ENCODE assay signal across 1 cellular context in the genomic region with DNA sequence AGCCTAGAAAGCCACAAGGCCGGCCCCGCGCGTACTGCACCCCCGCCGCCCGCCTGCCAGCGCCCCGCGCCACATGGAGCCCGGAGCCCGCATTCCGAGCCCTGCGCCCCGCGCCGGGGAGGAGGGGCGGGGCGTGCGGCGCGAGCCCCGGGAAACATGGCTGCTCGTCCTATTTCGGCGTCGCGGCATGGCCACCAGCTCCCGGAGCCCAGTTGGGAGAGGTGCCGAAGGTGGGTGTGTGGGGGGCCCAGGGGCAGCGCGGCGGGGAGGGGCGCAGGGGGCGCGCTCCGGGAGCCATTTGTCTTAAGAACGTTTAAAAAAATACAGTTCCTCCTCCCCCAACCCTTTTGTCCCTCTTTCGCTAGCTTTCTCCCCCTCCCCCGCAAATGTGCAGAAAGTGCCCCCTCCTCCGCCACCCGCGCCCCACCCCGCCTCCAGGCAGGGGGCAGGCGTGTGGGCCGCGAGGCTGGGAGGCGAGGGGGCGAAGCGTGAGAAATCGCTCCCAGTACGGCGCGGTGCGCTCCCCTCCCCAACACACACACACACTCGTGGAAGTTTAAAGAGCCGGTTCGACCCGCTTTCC.
A peak's percentile ranks its signal among the peaks of the same experiment; 100 is the strongest.
TF ChIP-seq lines count a peak whose summit lies in the region.

No MANE protein-coding gene starts in this region.

TF ChIP-seq in K562, 482 proteins besides CTCF, POLR2A, EP300 and RAD21 (continued from another document and continues in another):
- TF ChIP-seq, protein P1, sequence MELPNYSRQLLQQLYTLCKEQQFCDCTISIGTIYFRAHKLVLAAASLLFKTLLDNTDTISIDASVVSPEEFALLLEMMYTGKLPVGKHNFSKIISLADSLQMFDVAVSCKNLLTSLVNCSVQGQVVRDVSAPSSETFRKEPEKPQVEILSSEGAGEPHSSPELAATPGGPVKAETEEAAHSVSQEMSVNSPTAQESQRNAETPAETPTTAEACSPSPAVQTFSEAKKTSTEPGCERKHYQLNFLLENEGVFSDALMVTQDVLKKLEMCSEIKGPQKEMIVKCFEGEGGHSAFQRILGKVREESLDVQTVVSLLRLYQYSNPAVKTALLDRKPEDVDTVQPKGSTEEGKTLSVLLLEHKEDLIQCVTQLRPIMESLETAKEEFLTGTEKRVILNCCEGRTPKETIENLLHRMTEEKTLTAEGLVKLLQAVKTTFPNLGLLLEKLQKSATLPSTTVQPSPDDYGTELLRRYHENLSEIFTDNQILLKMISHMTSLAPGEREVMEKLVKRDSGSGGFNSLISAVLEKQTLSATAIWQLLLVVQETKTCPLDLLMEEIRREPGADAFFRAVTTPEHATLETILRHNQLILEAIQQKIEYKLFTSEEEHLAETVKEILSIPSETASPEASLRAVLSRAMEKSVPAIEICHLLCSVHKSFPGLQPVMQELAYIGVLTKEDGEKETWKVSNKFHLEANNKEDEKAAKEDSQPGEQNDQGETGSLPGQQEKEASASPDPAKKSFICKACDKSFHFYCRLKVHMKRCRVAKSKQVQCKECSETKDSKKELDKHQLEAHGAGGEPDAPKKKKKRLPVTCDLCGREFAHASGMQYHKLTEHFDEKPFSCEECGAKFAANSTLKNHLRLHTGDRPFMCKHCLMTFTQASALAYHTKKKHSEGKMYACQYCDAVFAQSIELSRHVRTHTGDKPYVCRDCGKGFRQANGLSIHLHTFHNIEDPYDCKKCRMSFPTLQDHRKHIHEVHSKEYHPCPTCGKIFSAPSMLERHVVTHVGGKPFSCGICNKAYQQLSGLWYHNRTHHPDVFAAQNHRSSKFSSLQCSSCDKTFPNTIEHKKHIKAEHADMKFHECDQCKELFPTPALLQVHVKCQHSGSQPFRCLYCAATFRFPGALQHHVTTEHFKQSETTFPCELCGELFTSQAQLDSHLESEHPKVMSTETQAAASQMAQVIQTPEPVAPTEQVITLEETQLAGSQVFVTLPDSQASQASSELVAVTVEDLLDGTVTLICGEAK (IDR thresholded peaks at IDR 0.05): no peak
- TF ChIP-seq, protein P1 (CRISPR knock-in tag; IDR thresholded peaks at IDR 0.05): no peak
- TF ChIP-seq HDGF (IDR thresholded peaks at IDR 0.05) (no peak), RAD51 (IDR thresholded peaks at IDR 0.05; ENCODE audit: borderline replicate concordance, low read depth) (no peak), SIX5 (IDR thresholded peaks at IDR 0.05; ENCODE audit: borderline replicate concordance in 1 of 2, insufficient read depth in 1 of 2, low read depth in 1 of 2, low read length in 2 of 2) (no peak), FOXP1 (CRISPR knock-in tag; IDR thresholded peaks at IDR 0.05) (0 out of 2 replicates have a peak, but pooled peaks have one; percentile 16), ZNF436 (CRISPR knock-in tag; IDR thresholded peaks at IDR 0.05) (no peak), KAT2B (IDR thresholded peaks at IDR 0.05; ENCODE audit: low read depth, low read length) (no peak), ZNF507 (tag; conservative IDR thresholded peaks at IDR 0.05) (no peak), SMAD1 (IDR thresholded peaks at IDR 0.05; ENCODE audit: low read depth, low read length, partially characterized antibody) (no peak), FOXJ3 (CRISPR knock-in tag; IDR thresholded peaks at IDR 0.05) (no peak), TAF7 (tag; IDR thresholded peaks at IDR 0.05) (peak; percentile 23), ESRRB (CRISPR knock-in tag; IDR thresholded peaks at IDR 0.05; ENCODE audit: borderline replicate concordance) (no peak), ZNF347 (CRISPR knock-in tag; IDR thresholded peaks at IDR 0.05; ENCODE audit: low read depth) (no peak), NFIX (CRISPR knock-in tag; IDR thresholded peaks at IDR 0.05; ENCODE audit: low read depth) (no peak), POLR2H (tag; IDR thresholded peaks at IDR 0.05; ENCODE audit: low read depth) (peak; percentile 67; the same call in 1 of the 2 replicates), GTF2A2 (tag; IDR thresholded peaks at IDR 0.05) (peak; percentile 71; the same call in 1 of the 2 replicates), BMI1 (IDR thresholded peaks at IDR 0.05; ENCODE audit: low read length) (no peak)
- TF ChIP-seq, protein P2, sequence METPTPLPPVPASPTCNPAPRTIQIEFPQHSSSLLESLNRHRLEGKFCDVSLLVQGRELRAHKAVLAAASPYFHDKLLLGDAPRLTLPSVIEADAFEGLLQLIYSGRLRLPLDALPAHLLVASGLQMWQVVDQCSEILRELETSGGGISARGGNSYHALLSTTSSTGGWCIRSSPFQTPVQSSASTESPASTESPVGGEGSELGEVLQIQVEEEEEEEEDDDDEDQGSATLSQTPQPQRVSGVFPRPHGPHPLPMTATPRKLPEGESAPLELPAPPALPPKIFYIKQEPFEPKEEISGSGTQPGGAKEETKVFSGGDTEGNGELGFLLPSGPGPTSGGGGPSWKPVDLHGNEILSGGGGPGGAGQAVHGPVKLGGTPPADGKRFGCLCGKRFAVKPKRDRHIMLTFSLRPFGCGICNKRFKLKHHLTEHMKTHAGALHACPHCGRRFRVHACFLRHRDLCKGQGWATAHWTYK (CRISPR knock-in tag; IDR thresholded peaks at IDR 0.05): 0 out of 2 replicates have a peak, but pooled peaks have one; percentile 10
- TF ChIP-seq, protein P3, sequence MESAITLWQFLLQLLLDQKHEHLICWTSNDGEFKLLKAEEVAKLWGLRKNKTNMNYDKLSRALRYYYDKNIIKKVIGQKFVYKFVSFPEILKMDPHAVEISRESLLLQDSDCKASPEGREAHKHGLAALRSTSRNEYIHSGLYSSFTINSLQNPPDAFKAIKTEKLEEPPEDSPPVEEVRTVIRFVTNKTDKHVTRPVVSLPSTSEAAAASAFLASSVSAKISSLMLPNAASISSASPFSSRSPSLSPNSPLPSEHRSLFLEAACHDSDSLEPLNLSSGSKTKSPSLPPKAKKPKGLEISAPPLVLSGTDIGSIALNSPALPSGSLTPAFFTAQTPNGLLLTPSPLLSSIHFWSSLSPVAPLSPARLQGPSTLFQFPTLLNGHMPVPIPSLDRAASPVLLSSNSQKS (CRISPR knock-in tag; IDR thresholded peaks at IDR 0.05): no peak
- TF ChIP-seq, protein P4, sequence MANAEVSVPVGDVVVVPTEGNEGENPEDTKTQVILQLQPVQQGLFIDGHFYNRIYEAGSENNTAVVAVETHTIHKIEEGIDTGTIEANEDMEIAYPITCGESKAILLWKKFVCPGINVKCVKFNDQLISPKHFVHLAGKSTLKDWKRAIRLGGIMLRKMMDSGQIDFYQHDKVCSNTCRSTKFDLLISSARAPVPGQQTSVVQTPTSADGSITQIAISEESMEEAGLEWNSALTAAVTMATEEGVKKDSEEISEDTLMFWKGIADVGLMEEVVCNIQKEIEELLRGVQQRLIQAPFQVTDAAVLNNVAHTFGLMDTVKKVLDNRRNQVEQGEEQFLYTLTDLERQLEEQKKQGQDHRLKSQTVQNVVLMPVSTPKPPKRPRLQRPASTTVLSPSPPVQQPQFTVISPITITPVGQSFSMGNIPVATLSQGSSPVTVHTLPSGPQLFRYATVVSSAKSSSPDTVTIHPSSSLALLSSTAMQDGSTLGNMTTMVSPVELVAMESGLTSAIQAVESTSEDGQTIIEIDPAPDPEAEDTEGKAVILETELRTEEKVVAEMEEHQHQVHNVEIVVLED (CRISPR knock-in tag; IDR thresholded peaks at IDR 0.05): no peak
- TF ChIP-seq, protein P5, sequence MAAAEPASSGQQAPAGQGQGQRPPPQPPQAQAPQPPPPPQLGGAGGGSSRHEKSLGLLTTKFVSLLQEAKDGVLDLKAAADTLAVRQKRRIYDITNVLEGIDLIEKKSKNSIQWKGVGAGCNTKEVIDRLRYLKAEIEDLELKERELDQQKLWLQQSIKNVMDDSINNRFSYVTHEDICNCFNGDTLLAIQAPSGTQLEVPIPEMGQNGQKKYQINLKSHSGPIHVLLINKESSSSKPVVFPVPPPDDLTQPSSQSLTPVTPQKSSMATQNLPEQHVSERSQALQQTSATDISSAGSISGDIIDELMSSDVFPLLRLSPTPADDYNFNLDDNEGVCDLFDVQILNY (CRISPR knock-in tag; IDR thresholded peaks at IDR 0.05): no peak
- TF ChIP-seq, protein P6, sequence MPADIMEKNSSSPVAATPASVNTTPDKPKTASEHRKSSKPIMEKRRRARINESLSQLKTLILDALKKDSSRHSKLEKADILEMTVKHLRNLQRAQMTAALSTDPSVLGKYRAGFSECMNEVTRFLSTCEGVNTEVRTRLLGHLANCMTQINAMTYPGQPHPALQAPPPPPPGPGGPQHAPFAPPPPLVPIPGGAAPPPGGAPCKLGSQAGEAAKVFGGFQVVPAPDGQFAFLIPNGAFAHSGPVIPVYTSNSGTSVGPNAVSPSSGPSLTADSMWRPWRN (IDR thresholded peaks at IDR 0.05; ENCODE audit: low read depth): no peak
- TF ChIP-seq, protein P7, sequence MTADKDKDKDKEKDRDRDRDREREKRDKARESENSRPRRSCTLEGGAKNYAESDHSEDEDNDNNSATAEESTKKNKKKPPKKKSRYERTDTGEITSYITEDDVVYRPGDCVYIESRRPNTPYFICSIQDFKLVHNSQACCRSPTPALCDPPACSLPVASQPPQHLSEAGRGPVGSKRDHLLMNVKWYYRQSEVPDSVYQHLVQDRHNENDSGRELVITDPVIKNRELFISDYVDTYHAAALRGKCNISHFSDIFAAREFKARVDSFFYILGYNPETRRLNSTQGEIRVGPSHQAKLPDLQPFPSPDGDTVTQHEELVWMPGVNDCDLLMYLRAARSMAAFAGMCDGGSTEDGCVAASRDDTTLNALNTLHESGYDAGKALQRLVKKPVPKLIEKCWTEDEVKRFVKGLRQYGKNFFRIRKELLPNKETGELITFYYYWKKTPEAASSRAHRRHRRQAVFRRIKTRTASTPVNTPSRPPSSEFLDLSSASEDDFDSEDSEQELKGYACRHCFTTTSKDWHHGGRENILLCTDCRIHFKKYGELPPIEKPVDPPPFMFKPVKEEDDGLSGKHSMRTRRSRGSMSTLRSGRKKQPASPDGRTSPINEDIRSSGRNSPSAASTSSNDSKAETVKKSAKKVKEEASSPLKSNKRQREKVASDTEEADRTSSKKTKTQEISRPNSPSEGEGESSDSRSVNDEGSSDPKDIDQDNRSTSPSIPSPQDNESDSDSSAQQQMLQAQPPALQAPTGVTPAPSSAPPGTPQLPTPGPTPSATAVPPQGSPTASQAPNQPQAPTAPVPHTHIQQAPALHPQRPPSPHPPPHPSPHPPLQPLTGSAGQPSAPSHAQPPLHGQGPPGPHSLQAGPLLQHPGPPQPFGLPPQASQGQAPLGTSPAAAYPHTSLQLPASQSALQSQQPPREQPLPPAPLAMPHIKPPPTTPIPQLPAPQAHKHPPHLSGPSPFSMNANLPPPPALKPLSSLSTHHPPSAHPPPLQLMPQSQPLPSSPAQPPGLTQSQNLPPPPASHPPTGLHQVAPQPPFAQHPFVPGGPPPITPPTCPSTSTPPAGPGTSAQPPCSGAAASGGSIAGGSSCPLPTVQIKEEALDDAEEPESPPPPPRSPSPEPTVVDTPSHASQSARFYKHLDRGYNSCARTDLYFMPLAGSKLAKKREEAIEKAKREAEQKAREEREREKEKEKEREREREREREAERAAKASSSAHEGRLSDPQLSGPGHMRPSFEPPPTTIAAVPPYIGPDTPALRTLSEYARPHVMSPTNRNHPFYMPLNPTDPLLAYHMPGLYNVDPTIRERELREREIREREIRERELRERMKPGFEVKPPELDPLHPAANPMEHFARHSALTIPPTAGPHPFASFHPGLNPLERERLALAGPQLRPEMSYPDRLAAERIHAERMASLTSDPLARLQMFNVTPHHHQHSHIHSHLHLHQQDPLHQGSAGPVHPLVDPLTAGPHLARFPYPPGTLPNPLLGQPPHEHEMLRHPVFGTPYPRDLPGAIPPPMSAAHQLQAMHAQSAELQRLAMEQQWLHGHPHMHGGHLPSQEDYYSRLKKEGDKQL (CRISPR knock-in tag; IDR thresholded peaks at IDR 0.05; ENCODE audit: borderline replicate concordance): no peak
- TF ChIP-seq, protein P8, sequence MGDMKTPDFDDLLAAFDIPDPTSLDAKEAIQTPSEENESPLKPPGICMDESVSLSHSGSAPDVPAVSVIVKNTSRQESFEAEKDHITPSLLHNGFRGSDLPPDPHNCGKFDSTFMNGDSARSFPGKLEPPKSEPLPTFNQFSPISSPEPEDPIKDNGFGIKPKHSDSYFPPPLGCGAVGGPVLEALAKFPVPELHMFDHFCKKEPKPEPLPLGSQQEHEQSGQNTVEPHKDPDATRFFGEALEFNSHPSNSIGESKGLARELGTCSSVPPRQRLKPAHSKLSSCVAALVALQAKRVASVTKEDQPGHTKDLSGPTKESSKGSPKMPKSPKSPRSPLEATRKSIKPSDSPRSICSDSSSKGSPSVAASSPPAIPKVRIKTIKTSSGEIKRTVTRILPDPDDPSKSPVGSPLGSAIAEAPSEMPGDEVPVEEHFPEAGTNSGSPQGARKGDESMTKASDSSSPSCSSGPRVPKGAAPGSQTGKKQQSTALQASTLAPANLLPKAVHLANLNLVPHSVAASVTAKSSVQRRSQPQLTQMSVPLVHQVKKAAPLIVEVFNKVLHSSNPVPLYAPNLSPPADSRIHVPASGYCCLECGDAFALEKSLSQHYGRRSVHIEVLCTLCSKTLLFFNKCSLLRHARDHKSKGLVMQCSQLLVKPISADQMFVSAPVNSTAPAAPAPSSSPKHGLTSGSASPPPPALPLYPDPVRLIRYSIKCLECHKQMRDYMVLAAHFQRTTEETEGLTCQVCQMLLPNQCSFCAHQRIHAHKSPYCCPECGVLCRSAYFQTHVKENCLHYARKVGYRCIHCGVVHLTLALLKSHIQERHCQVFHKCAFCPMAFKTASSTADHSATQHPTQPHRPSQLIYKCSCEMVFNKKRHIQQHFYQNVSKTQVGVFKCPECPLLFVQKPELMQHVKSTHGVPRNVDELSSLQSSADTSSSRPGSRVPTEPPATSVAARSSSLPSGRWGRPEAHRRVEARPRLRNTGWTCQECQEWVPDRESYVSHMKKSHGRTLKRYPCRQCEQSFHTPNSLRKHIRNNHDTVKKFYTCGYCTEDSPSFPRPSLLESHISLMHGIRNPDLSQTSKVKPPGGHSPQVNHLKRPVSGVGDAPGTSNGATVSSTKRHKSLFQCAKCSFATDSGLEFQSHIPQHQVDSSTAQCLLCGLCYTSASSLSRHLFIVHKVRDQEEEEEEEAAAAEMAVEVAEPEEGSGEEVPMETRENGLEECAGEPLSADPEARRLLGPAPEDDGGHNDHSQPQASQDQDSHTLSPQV (IDR thresholded peaks at IDR 0.05): no peak; the same call in 1 of the 2 replicates
